ENCODE assay signal across 8 cellular contexts in the genomic region with DNA sequence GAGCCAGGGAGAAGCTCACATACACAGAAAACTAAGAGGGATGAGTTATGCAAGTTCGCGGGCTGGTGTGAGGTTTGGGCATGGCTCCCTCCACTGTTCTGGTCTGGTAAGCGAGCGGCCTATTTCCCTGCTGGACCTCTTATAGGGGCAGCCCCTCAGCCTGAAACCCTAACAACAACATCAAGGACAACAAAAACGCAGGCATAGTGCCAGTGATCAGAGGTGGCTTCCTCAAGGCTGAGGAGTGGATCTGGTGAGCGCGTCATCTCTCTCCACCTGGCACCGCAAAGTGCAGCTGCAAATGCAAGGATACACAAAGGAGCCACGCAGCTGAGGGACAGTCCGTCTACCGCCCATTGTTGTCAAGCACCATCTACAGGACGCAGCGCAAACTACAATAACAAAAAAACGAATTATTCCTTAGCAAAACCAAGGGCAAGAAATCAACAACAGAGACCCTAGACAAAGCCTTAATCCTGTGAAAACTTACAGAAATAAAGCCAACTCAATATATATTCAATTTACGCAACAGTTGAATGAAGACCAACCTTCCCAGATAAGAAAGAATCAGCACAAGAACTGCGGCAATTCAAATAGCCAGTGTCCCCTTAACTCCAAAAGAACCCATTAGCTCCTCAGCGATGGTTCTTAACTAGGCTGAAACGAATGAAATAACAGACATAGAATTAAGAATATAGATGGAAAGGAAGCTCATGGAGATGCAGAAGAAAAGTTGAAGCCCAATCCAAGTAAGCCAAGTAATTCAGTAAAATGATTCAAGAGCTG. TPM values are rescaled to one million over a fixed set of nuclear protein-coding genes. Genes with fewer than 3 reads are reported as not detected.
DNase-seq lines count a peak whose midpoint lies in the region; ATAC-seq, FAIRE-seq and TF ChIP-seq lines count a peak whose summit lies in the region.

No MANE protein-coding gene starts in this region.

- POLR2A ChIA-PET in IMR-90 (lab: Charles Lee; ENCODE audit: unreplicated experiment): no interaction called here

- no peak overlapping the region for H3K56ac ChIP-seq in IMR-90 (ENCODE audit: extremely low read depth, insufficient read depth, low read length)

- H3K23ac ChIP-seq in IMR-90 (ENCODE audit: low read depth, low read length): no peak overlapping the region

- no peaks in the 10 kb centered on the region for H3K36me3 Mint-ChIP-seq in nephron progenitor cell (ENCODE audit: low read depth)

- no peaks in the 10 kb centered on the region for H3K4me1 Mint-ChIP-seq in nephron progenitor cell

- no peak overlapping the region for H3K27ac Mint-ChIP-seq in nephron progenitor cell

- H3K4me2 ChIP-seq in IMR-90 (ENCODE audit: low read depth, low read length): no peak overlapping the region

- H3K36me3 ChIP-seq in IMR-90 (ENCODE audit: control insufficient read depth, insufficient read depth, low read length) (no peaks in the 10 kb centered on the region), sigmoid colon (no peaks in the 10 kb centered on the region), small intestine (ENCODE audit: control insufficient read depth in 2 of 2, insufficient read depth in 2 of 2, low read length in 2 of 2) (no peaks in the 10 kb centered on the region)

- H4K5ac ChIP-seq in IMR-90 (ENCODE audit: low read depth, low read length): no peak overlapping the region

- BruUV-seq in IMR-90 (replicated peaks; lab: Mats Ljungman, UMichigan): no TSS peak

- in situ Hi-C loops in IMR-90 (cut with MboI; ENCODE audit: low sequenced_read_pairs): no loop called here

- CTCF ChIA-PET in IMR-90 (lab: Yijun Ruan, JAX): interaction anchor here (0.7 kb wide), 1 partner anchor 60 kb away, joined by 3 read pairs; no protein-coding TSS in a partner anchor

- DNase-seq in IMR-90: peak; percentile 5
- DNase-seq in nephron progenitor cell: peak; percentile 31
- no peak for DNase-seq in sigmoid colon
- DNase-seq in left cardiac atrium: no peak
- no peak for DNase-seq in small intestine

- H4K8ac ChIP-seq in IMR-90 (ENCODE audit: low read depth in 2 of 2, low read length in 2 of 2): no peak overlapping the region

- TF ChIP-seq RAD21 in IMR-90 (IDR thresholded peaks at IDR 0.05; ENCODE audit: low read length): no peak

- H3K18ac ChIP-seq in IMR-90 (ENCODE audit: low read depth, low read length): no peak overlapping the region

- no peak for TF ChIP-seq EP300 in sigmoid colon (IDR thresholded peaks at IDR 0.05)

- peaks cover 15% of the 10 kb centered on the region for H3K27me3 Mint-ChIP-seq in nephron progenitor cell (ENCODE audit: low read depth, poor library complexity)

- H2BK15ac ChIP-seq in IMR-90 (ENCODE audit: low read depth, low read length): no peak overlapping the region

- no peak overlapping the region for H2BK5ac ChIP-seq in IMR-90 (ENCODE audit: low read depth, low read length, poor library complexity, severe bottlenecking)

- whole genome bisulfite sequencing in IMR-90 (ENCODE audit: extremely low coverage in 2 of 2, insufficient read length in 1 of 2), 2 experiments: no CpG with 5 or more reads among the region's 18 CpGs
- WGBS in sigmoid colon, 2 donors: 38 to 46% methylated on average over 18 of the region's 18 CpGs
- 42 to 46% (median 45%) methylated on average over 18 of the region's 18 CpGs for WGBS in small intestine, 3 donors

- no peak for FAIRE-seq in small intestine (lab: Jason Lieb, UNC)

- H3K4ac ChIP-seq in IMR-90 (ENCODE audit: low read depth, low read length): no peak overlapping the region

- no peaks in the 10 kb centered on the region for H3K27me3 ChIP-seq in IMR-90 (ENCODE audit: control insufficient read depth, insufficient read depth, low read length)
- no peaks in the 10 kb centered on the region for H3K27me3 ChIP-seq in sigmoid colon
- H3K27me3 ChIP-seq in small intestine (ENCODE audit: control insufficient read depth in 2 of 2, insufficient read depth in 2 of 2, low read length in 2 of 2): no peaks in the 10 kb centered on the region

- no peak overlapping the region for H3K27ac ChIP-seq in IMR-90 (ENCODE audit: insufficient read depth, low read length)
- no peak overlapping the region for H3K27ac ChIP-seq in sigmoid colon
- no peak overlapping the region for H3K27ac ChIP-seq in small intestine (ENCODE audit: low read depth in 1 of 2, low read length in 1 of 2)

- H3K79me1 ChIP-seq in IMR-90 (ENCODE audit: low read depth in 1 of 2, low read length in 2 of 2): no peaks in the 10 kb centered on the region

- no peaks in the 10 kb centered on the region for H4K20me1 ChIP-seq in IMR-90 (ENCODE audit: insufficient read depth, low read length)

- no peaks in the 10 kb centered on the region for H3K9me1 ChIP-seq in IMR-90 (ENCODE audit: insufficient read depth, low read length)

- ATAC-seq in IMR-90 (ENCODE audit: low read depth) (no peak), SK-N-SH treated with all-trans-retinoic acid at 6 μM for 48 hours (peak; percentile 89), left cardiac atrium (no peak), GM21390 (IDR thresholded peaks at IDR 0.05; ENCODE audit: unreplicated experiment) (no peak)

- H3K4me1 ChIP-seq in IMR-90 (ENCODE audit: control insufficient read depth, insufficient read depth, low read length) (no peaks in the 10 kb centered on the region), sigmoid colon (no peaks in the 10 kb centered on the region), small intestine (ENCODE audit: control insufficient read depth in 2 of 2, insufficient read depth in 1 of 2, low read depth in 1 of 2, low read length in 1 of 2) (no peaks in the 10 kb centered on the region)

- no peak for TF ChIP-seq POLR2A in IMR-90 (IDR thresholded peaks at IDR 0.05; ENCODE audit: low read depth, low read length)
- no peak for TF ChIP-seq POLR2A in sigmoid colon (IDR thresholded peaks at IDR 0.05)

- H3K14ac ChIP-seq in IMR-90 (replicated peaks; ENCODE audit: low read depth, low read length): no peak overlapping the region

- H3K4me3 ChIP-seq in GM12875 (ENCODE audit: low read depth, low read length) (no peak overlapping the region), IMR-90 (ENCODE audit: insufficient read depth, low read depth, low read length) (no peak overlapping the region), sigmoid colon (no peak overlapping the region), small intestine (ENCODE audit: low read depth in 1 of 2, low read length in 2 of 2) (no peak overlapping the region)

- H3K9me3 ChIP-seq in IMR-90 (ENCODE audit: control insufficient read depth, insufficient read depth, low read length) (no peaks in the 10 kb centered on the region), sigmoid colon (no peaks in the 10 kb centered on the region), small intestine (ENCODE audit: control insufficient read depth, low read depth) (no peaks in the 10 kb centered on the region)

- H2AFZ ChIP-seq in IMR-90 (replicated peaks; ENCODE audit: low read length, poor library complexity): no peak overlapping the region

- TF ChIP-seq CTCF in GM12875 (IDR thresholded peaks at IDR 0.05; ENCODE audit: borderline replicate concordance, insufficient read depth, low read depth, low read length) (peak; percentile 47; the same call in 1 of the 2 replicates), IMR-90 (conservative IDR thresholded peaks at IDR 0.05; ENCODE audit: low read depth, low read length) (peak; percentile 17; the same call in 1 of the 2 replicates), nephron progenitor cell (IDR thresholded peaks at IDR 0.05) (peak; percentile 32), sigmoid colon (IDR thresholded peaks at IDR 0.05) (no peak)

- intact Hi-C loops in IMR-90 (cut with micrococcal nuclease): no loop called here
- intact Hi-C loops in sigmoid colon (cut with DNase I): no loop called here
- intact Hi-C loops in left cardiac atrium (cut with DNase I): no loop called here

- H2AK5ac ChIP-seq in IMR-90 (ENCODE audit: low read depth, low read length): no peak overlapping the region

- H2AK9ac ChIP-seq in IMR-90 (replicated peaks; ENCODE audit: low read depth, low read length, poor library complexity): no peak overlapping the region

- H3K9ac ChIP-seq in IMR-90 (ENCODE audit: low read depth, low read length): no peak overlapping the region

- no peak overlapping the region for H4K91ac ChIP-seq in IMR-90 (ENCODE audit: insufficient read depth, low read depth, low read length)

- peaks cover 10% of the 10 kb centered on the region for H3K9me3 Mint-ChIP-seq in nephron progenitor cell

- H2BK120ac ChIP-seq in IMR-90 (ENCODE audit: low read depth, low read length): no peak overlapping the region

- dilution Hi-C loops in IMR-90 (cut with HindIII; ENCODE audit: low sequenced_read_pairs, unreplicated experiment): no loop called here

- no peak overlapping the region for H3K4me3 Mint-ChIP-seq in nephron progenitor cell

- H2BK20ac ChIP-seq in IMR-90 (ENCODE audit: low read depth, low read length): no peak overlapping the region

TF ChIP-seq in IMR-90, 13 proteins besides CTCF, POLR2A, EP300 and RAD21 (continues in another document):
- no peak for TF ChIP-seq SMC3 (IDR thresholded peaks at IDR 0.05; ENCODE audit: low read depth, low read length)

TF ChIP-seq in SK-N-SH treated with all-trans-retinoic acid at 6 μM for 48 hours, 23 proteins besides CTCF, POLR2A, EP300 and RAD21 (continues in another document):
- TF ChIP-seq TOX (CRISPR knock-in tag; IDR thresholded peaks at IDR 0.05; ENCODE audit: borderline replicate concordance) (no peak), ISL1 (CRISPR knock-in tag; IDR thresholded peaks at IDR 0.05) (no peak), OSR1 (CRISPR knock-in tag; IDR thresholded peaks at IDR 0.05) (no peak), BACH2 (CRISPR knock-in tag; IDR thresholded peaks at IDR 0.05; ENCODE audit: borderline replicate concordance) (no peak), ZNF70 (CRISPR knock-in tag; IDR thresholded peaks at IDR 0.05) (no peak)

RNA-seq across cellular contexts. Expression of gene DEFB110, which starts 9.2 kb away (rescaled TPM):
- total RNA-seq in IMR-90 (2012; rRNA removed): not detected in 2 replicates
- polyA plus RNA-seq in IMR-90 (2012; rRNA removed): not detected in 2 replicates
- not detected in 2 replicates for polyA plus RNA-seq in IMR-90 (2012; cell fraction: cytosol; rRNA removed)
- polyA plus RNA-seq in IMR-90 (2012; cell fraction: nucleus; rRNA removed; ENCODE audit: low replicate concordance): not detected in 2 replicates
- not detected for total RNA-seq in sigmoid colon
- polyA plus RNA-seq in sigmoid colon: not detected
- not detected for total RNA-seq in left cardiac atrium
- not detected for polyA plus RNA-seq in small intestine

RNA-seq across cellular contexts. Expression of gene DEFB112, which starts 18.8 kb away (rescaled TPM):
- total RNA-seq in IMR-90 (2012; rRNA removed) (not detected in 2 replicates), sigmoid colon (not detected), left cardiac atrium (not detected)
- polyA plus RNA-seq in IMR-90 (2012; rRNA removed) (not detected in 2 replicates), sigmoid colon (not detected), small intestine (not detected)
- polyA plus RNA-seq in IMR-90 (2012; cell fraction: cytosol; rRNA removed): not detected in 2 replicates
- not detected in 2 replicates for polyA plus RNA-seq in IMR-90 (2012; cell fraction: nucleus; rRNA removed; ENCODE audit: low replicate concordance)

Comparison
In these comparisons a context has a peak if more than half of its experiments do, and no peak if none do; other contexts are left out.
1. CTCF ChIP-seq: peak in GM12875 (single experiment), IMR-90 (single experiment) and nephron progenitor cell (single experiment); none in sigmoid colon (0 of 4).
2. DNase-seq: peak in IMR-90 (single experiment) and nephron progenitor cell (single experiment); none in sigmoid colon (single experiment), left cardiac atrium (single experiment) and small intestine (single experiment).